In genomic region chr3:38793721-38794120, GRCh38 we compare ENCODE assay signal across 38 cellular contexts. TPM values are rescaled to one million over a fixed set of nuclear protein-coding genes. Genes with fewer than 3 reads are reported as not detected.
"Had no signal": no experiment of that assay in that cellular context is flagged by ENCODE, and none has a peak within 500 bp of the region (broad histone marks: within the 10 kb centered on the region; RNA-seq: fewer than 3 reads in every experiment).

No MANE protein-coding gene starts in this region.

- H3K4me3 ChIP-seq: MG63 had no signal

- DNase-seq: Karpas-422, Kasumi-1, MG63, MM.1S, MV-4-11, NCI-H1048, NCI-H1092, NCI-H1092 treated with DMSO at 0.1 percent for 48 hours, NCI-H1105, NCI-H1105 treated with DMSO at 0.1 percent for 48 hours, NCI-H1417, NCI-H1417 treated with DMSO at 0.1 percent for 48 hours, NCI-H1436, NCI-H1436 treated with DMSO at 0.1 percent for 48 hours, NCI-H146, NCI-H1694, NCI-H1694 treated with DMSO at 0.1 percent for 48 hours, NCI-H187, NCI-H187 treated with DMSO at 0.1 percent for 48 hours, NCI-H1930, NCI-H2029, NCI-H2029 treated with DMSO at 0.1 percent for 48 hours, NCI-H2081, NCI-H2081 treated with DMSO at 0.1 percent for 48 hours, NCI-H2107, NCI-H2171, NCI-H2171 treated with DMSO at 0.1 percent for 48 hours, NCI-H2227 treated with DMSO at 0.1 percent for 48 hours, NCI-H226, NCI-H345, NCI-H446, NCI-H446 treated with DMSO at 0.1 percent for 48 hours, NCI-H510A, NCI-H510A treated with DMSO at 0.1 percent for 48 hours had no signal

- H3K9me3 ChIP-seq: MG63 had no signal

- H3K27me3 ChIP-seq: MG63 had no signal

- H3K36me3 ChIP-seq: MG63 had no signal

RNA-seq across cellular contexts. Expression of gene SCN10A, which starts 22.3 kb away (rescaled TPM):
- total RNA-seq: LHCN-M2, M059J, MCF 10A, NCI-H460 had no signal
